ENCODE assay signal across 25 cellular contexts in genomic region chr4:123433573-123433972, GRCh38. TPM values are rescaled to one million over a fixed set of nuclear protein-coding genes. Genes with fewer than 3 reads are reported as not detected.
DNase-seq lines count a peak whose midpoint lies in the region; ATAC-seq, FAIRE-seq and TF ChIP-seq lines count a peak whose summit lies in the region.
"Had no signal": no experiment of that assay in that cellular context is flagged by ENCODE, and none has a peak within 500 bp of the region (broad histone marks: within the 10 kb centered on the region; RNA-seq: fewer than 3 reads in every experiment).

No MANE protein-coding gene starts in this region.

- H2AFZ ChIP-seq in K562 (ENCODE audit: low read depth, low read length) (peak overlapping the region; percentile 37; the same call in 1 of the 2 replicates), neural progenitor cell (replicated peaks) (no peak overlapping the region)
- H2AFZ ChIP-seq: GM23338 had no signal

- H3K4me2 ChIP-seq in K562 (ENCODE audit: insufficient read depth, low read length) (no peak overlapping the region), neural progenitor cell (no peak overlapping the region)
- H3K4me2 ChIP-seq: BLaER1, GM23338 had no signal

- peaks cover 9% of the 10 kb centered on the region for H3K4me1 Mint-ChIP-seq in activated CD4-positive, alpha-beta T cell treated with anti-CD3 and anti-CD28 coated beads, Interleukin-2, amount 10 ng/mL, durations not matched to agents 24 days and 14 days
- H3K4me1 Mint-ChIP-seq in activated CD4-positive, alpha-beta T cell treated with anti-CD3 and anti-CD28 coated beads for 36 hours, result peaks cover 10% of the 10 kb centered on the region
- H3K4me1 Mint-ChIP-seq in neural progenitor cell, result no peaks in the 10 kb centered on the region
- H3K4me1 Mint-ChIP-seq: B cell; CD4-positive, CD25-positive, alpha-beta regulatory T cell had no signal

- H3K9me1 ChIP-seq in K562 (ENCODE audit: control insufficient read depth, insufficient read depth, low read length), result no peaks in the 10 kb centered on the region

- POLR2A ChIA-PET in activated CD4-positive, alpha-beta T cell treated with anti-CD3 and anti-CD28 coated beads for 36 hours (lab: Charles Lee), result no interaction called here
- POLR2A ChIA-PET in K562 (lab: Yijun Ruan, JAX), result no interaction called here

- H3K36me3 Mint-ChIP-seq in activated CD4-positive, alpha-beta T cell treated with anti-CD3 and anti-CD28 coated beads, Interleukin-2, amount 10 ng/mL, durations not matched to agents 24 days and 14 days (ENCODE audit: low read depth), result peaks cover 5% of the 10 kb centered on the region
- H3K36me3 Mint-ChIP-seq in activated CD4-positive, alpha-beta T cell treated with anti-CD3 and anti-CD28 coated beads for 36 hours (ENCODE audit: low read depth), result peaks cover 2% of the 10 kb centered on the region
- peaks cover 40% of the 10 kb centered on the region for H3K36me3 Mint-ChIP-seq in neural progenitor cell
- H3K36me3 Mint-ChIP-seq: CD4-positive, CD25-positive, alpha-beta regulatory T cell; CD8-positive, alpha-beta T cell had no signal

- peaks cover 6% of the 10 kb centered on the region for H3K9me3 Mint-ChIP-seq in activated CD4-positive, alpha-beta T cell treated with anti-CD3 and anti-CD28 coated beads, Interleukin-2, amount 10 ng/mL, durations not matched to agents 24 days and 14 days
- peaks cover 5% of the 10 kb centered on the region for H3K9me3 Mint-ChIP-seq in activated CD4-positive, alpha-beta T cell treated with anti-CD3 and anti-CD28 coated beads for 36 hours (ENCODE audit: low read depth)
- H3K9me3 Mint-ChIP-seq in neural progenitor cell, result peaks cover 58% of the 10 kb centered on the region
- H3K9me3 Mint-ChIP-seq: CD8-positive, alpha-beta T cell had no signal

- intact Hi-C loops in activated CD4-positive, alpha-beta T cell treated with anti-CD3 and anti-CD28 coated beads, Interleukin-2, amount 10 ng/mL, durations not matched to agents 24 days and 14 days (cut with micrococcal nuclease), result no loop called here
- intact Hi-C loops in activated CD4-positive, alpha-beta T cell treated with anti-CD3 and anti-CD28 coated beads for 36 hours (cut with DNase I, micrococcal nuclease), result no loop called here
- intact Hi-C loops in K562 (cut with micrococcal nuclease), result no loop called here
- intact Hi-C loops in thyroid gland (cut with DNase I), result no loop called here
- intact Hi-C loops in left ventricle myocardium superior (cut with micrococcal nuclease), result no loop called here
- intact Hi-C loops in ascending aorta (cut with DNase I), result no loop called here

- no peak overlapping the region for H3K4me3 Mint-ChIP-seq in activated CD4-positive, alpha-beta T cell treated with anti-CD3 and anti-CD28 coated beads, Interleukin-2, amount 10 ng/mL, durations not matched to agents 24 days and 14 days
- H3K4me3 Mint-ChIP-seq in activated CD4-positive, alpha-beta T cell treated with anti-CD3 and anti-CD28 coated beads for 36 hours, result no peak overlapping the region
- H3K4me3 Mint-ChIP-seq in neural progenitor cell, result no peak overlapping the region
- H3K4me3 Mint-ChIP-seq: B cell; CD4-positive, CD25-positive, alpha-beta regulatory T cell; CD8-positive, alpha-beta T cell; GM23338; H9 had no signal

- TF ChIP-seq CTCF in K562 (IDR thresholded peaks at IDR 0.05 in 2 of 3, conservative IDR thresholded peaks at IDR 0.05 in 1 of 3; ENCODE audit: insufficient read depth in 2 of 3, low read depth in 1 of 3, low read length in 3 of 3) (no peak), neural progenitor cell (IDR thresholded peaks at IDR 0.05) (no peak), thyroid gland (IDR thresholded peaks at IDR 0.05) (no peak), ascending aorta (IDR thresholded peaks at IDR 0.05) (no peak)

- H3K36me3 ChIP-seq in K562 (ENCODE audit: control insufficient read depth, insufficient read depth, low read length) (no peaks in the 10 kb centered on the region), neural progenitor cell (no peaks in the 10 kb centered on the region), thyroid gland (no peaks in the 10 kb centered on the region), ascending aorta (no peaks in the 10 kb centered on the region)
- H3K36me3 ChIP-seq: BLaER1 had no signal

- peaks cover 0 to 4% of the 10 kb centered on the region in 2 experiments; a peak in 1 of 5 replicates for H3K4me1 ChIP-seq in K562 (replicated peaks in 1 of 2; ENCODE audit: control insufficient read depth in 2 of 2, insufficient read depth in 2 of 2, low read length in 2 of 2)
- H3K4me1 ChIP-seq in neural progenitor cell, result peaks cover 6% of the 10 kb centered on the region
- H3K4me1 ChIP-seq in thyroid gland, result peaks cover 5 to 12% of the 10 kb centered on the region in 2 donors
- no peaks in the 10 kb centered on the region for H3K4me1 ChIP-seq in ascending aorta
- H3K4me1 ChIP-seq: BLaER1 had no signal

- in situ Hi-C loops in K562 (cut with MboI), result no loop called here

- no TSS peak for BruUV-seq in K562 (replicated peaks; lab: Mats Ljungman, UMichigan)

- TF ChIP-seq RAD21 in K562 (CRISPR knock-in tag; conservative IDR thresholded peaks at IDR 0.05 in 1 of 2, IDR thresholded peaks at IDR 0.05 in 1 of 2), result no peak

- H3K9me3 ChIP-seq in K562 (replicated peaks; ENCODE audit: control insufficient read depth, insufficient read depth, low read depth, low read length), result peaks cover 3% of the 10 kb centered on the region
- no peaks in the 10 kb centered on the region for H3K9me3 ChIP-seq in neural progenitor cell (ENCODE audit: low read depth)
- no peaks in the 10 kb centered on the region for H3K9me3 ChIP-seq in thyroid gland
- H3K9me3 ChIP-seq in ascending aorta, result no peaks in the 10 kb centered on the region

- no peak overlapping the region for H3K4me3 ChIP-seq in K562
- H3K4me3 ChIP-seq in neural progenitor cell, result no peak overlapping the region
- no peak overlapping the region for H3K4me3 ChIP-seq in thyroid gland (replicated peaks in 1 of 3)
- H3K4me3 ChIP-seq in ascending aorta, result no peak overlapping the region
- H3K4me3 ChIP-seq: BLaER1, GM12878, GM23338 had no signal

- 16% methylated on average over 7 of the region's 7 CpGs for WGBS in K562 (ENCODE audit: insufficient coverage, low coverage, missing lambda C conversion rate)
- WGBS in thyroid gland, 2 donors, result 43 to 71% methylated on average over 7 of the region's 7 CpGs

- H3K79me2 ChIP-seq in K562 (ENCODE audit: control insufficient read depth, insufficient read depth, low read length) (no peaks in the 10 kb centered on the region), neural progenitor cell (ENCODE audit: low read depth) (no peaks in the 10 kb centered on the region)

- H3K27ac Mint-ChIP-seq in activated CD4-positive, alpha-beta T cell treated with anti-CD3 and anti-CD28 coated beads, Interleukin-2, amount 10 ng/mL, durations not matched to agents 24 days and 14 days, result no peak overlapping the region
- H3K27ac Mint-ChIP-seq in activated CD4-positive, alpha-beta T cell treated with anti-CD3 and anti-CD28 coated beads for 36 hours, result no peak overlapping the region
- H3K27ac Mint-ChIP-seq in neural progenitor cell, result peak overlapping the region; percentile 39
- H3K27ac Mint-ChIP-seq: B cell; CD8-positive, alpha-beta T cell; GM23338; H9 had no signal

- no peaks in the 10 kb centered on the region for H3K27me3 Mint-ChIP-seq in activated CD4-positive, alpha-beta T cell treated with anti-CD3 and anti-CD28 coated beads, Interleukin-2, amount 10 ng/mL, durations not matched to agents 24 days and 14 days
- H3K27me3 Mint-ChIP-seq in activated CD4-positive, alpha-beta T cell treated with anti-CD3 and anti-CD28 coated beads for 36 hours, result no peaks in the 10 kb centered on the region
- peaks cover 6% of the 10 kb centered on the region for H3K27me3 Mint-ChIP-seq in neural progenitor cell (ENCODE audit: insufficient read depth, low read depth)
- H3K27me3 Mint-ChIP-seq: B cell; CD4-positive, CD25-positive, alpha-beta regulatory T cell had no signal

- TF ChIP-seq POLR2A in K562 (conservative IDR thresholded peaks at IDR 0.05) (no peak), thyroid gland (IDR thresholded peaks at IDR 0.05) (no peak)

- CTCF ChIA-PET in activated CD4-positive, alpha-beta T cell treated with anti-CD3 and anti-CD28 coated beads for 36 hours (lab: Charles Lee), result interaction anchor here (0.7 kb wide), 1 partner anchor 131 kb away, joined by 3 read pairs; no protein-coding TSS in a partner anchor
- CTCF ChIA-PET in K562 (lab: Yijun Ruan, JAX; ENCODE audit: low intra/inter-chr PET ratio), result no interaction called here

- H3K9ac ChIP-seq in K562 (ENCODE audit: insufficient read depth in 1 of 2, low read depth in 2 of 2, low read length in 2 of 2) (no peak overlapping the region), neural progenitor cell (no peak overlapping the region)
- H3K9ac ChIP-seq: BLaER1 had no signal

- H4K20me1 ChIP-seq in K562 (replicated peaks; ENCODE audit: control insufficient read depth, insufficient read depth, low read length) (no peaks in the 10 kb centered on the region), neural progenitor cell (ENCODE audit: low read depth) (no peaks in the 10 kb centered on the region)
- H4K20me1 ChIP-seq: BLaER1 had no signal

- H3K27ac ChIP-seq in K562 (ENCODE audit: extremely low read depth, low read depth, low read length), result no peak overlapping the region
- no peak overlapping the region for H3K27ac ChIP-seq in neural progenitor cell
- peak overlapping the region in 1 of 3 donors; percentile 13 for H3K27ac ChIP-seq in thyroid gland
- H3K27ac ChIP-seq in ascending aorta, result no peak overlapping the region
- H3K27ac ChIP-seq: 22Rv1, BLaER1, C4-2B had no signal

- TF ChIP-seq EP300 in K562 (IDR thresholded peaks at IDR 0.05; ENCODE audit: low read length), result no peak

- no peaks in the 10 kb centered on the region for H3F3A ChIP-seq in neural progenitor cell (ENCODE audit: low read depth)

- peak; percentile 47 for DNase-seq in activated CD4-positive, alpha-beta T cell treated with anti-CD3 and anti-CD28 coated beads, Interleukin-2, amount 10 ng/mL, durations not matched to agents 24 days and 14 days
- DNase-seq in activated CD4-positive, alpha-beta T cell treated with anti-CD3 and anti-CD28 coated beads for 36 hours, result no peak
- no peak for DNase-seq in K562 (ENCODE audit: extremely low read depth in 1 of 4, low spot score in 3 of 4)
- no peak for DNase-seq in neural progenitor cell (ENCODE audit: low spot score)
- DNase-seq in thyroid gland, result peak; percentile 24 to 37
- no peak for DNase-seq in left ventricle myocardium superior
- DNase-seq in putamen (ENCODE audit: low spot score), result no peak
- DNase-seq in ascending aorta (ENCODE audit: low spot score in 2 of 2), result no peak
- DNase-seq: Caco-2; CD4-positive, CD25-positive, alpha-beta regulatory T cell; CD8-positive, alpha-beta T cell; DMS 273 treated with DMSO at 0.1 percent for 48 hours; DMS79; EL; GDM1; H9 had no signal

- no peak for ATAC-seq in activated CD4-positive, alpha-beta T cell treated with anti-CD3 and anti-CD28 coated beads for 36 hours
- no peak for ATAC-seq in K562
- ATAC-seq in left ventricle myocardium superior, result no peak
- ATAC-seq: CD8-positive, alpha-beta T cell; GM12878; GM23338; HCT116 had no signal

- FAIRE-seq in K562 (lab: Jason Lieb, UNC), result peak; percentile 48
- FAIRE-seq: A204.1, GM12878, GM19239 had no signal

- H3K27me3 ChIP-seq in K562 (ENCODE audit: control insufficient read depth in 2 of 2, insufficient read depth in 2 of 2, low read length in 2 of 2) (no peaks in the 10 kb centered on the region), neural progenitor cell (no peaks in the 10 kb centered on the region), thyroid gland (no peaks in the 10 kb centered on the region), ascending aorta (no peaks in the 10 kb centered on the region)
- H3K27me3 ChIP-seq: BLaER1 had no signal

RNA-seq across cellular contexts. Expression of gene SPRY1, which starts 37.0 kb away (rescaled TPM):
- total RNA-seq in activated CD4-positive, alpha-beta T cell treated with anti-CD3 and anti-CD28 coated beads, Interleukin-2, amount 10 ng/mL, durations not matched to agents 24 days and 14 days, result 60.2 and 60.5 TPM in 2 replicates
- 10 to 100 TPM; 51.2 to 52.0 TPM for total RNA-seq in activated CD4-positive, alpha-beta T cell treated with anti-CD3 and anti-CD28 coated beads for 36 hours
- 3.2 TPM in 2 replicates for total RNA-seq in K562 (2011; cell fraction: chromatin; rRNA removed; ENCODE audit: low replicate concordance)
- 1.4 and 2.3 TPM in 2 replicates for total RNA-seq in K562 (2011; cell fraction: nucleolus; rRNA removed)
- total RNA-seq in K562 (2011; cell fraction: nucleoplasm; rRNA removed), result 2.4 and 3.0 TPM in 2 replicates
- total RNA-seq in K562 (2014; rRNA removed) (0.37 and 1.9 TPM in 2 replicates), K562 (2014; rRNA removed; fragmentation: Illumina TruSeq; extraction: Trizol) (0.25 and 0.54 TPM in 2 replicates), K562 (2015; rRNA removed; fragmentation: Illumina TruSeq; extraction: Trizol) (0.15 and 0.29 TPM in 2 replicates), K562 (2021) (1.00 and 1.0 TPM in 2 replicates), neural progenitor cell (ENCODE audit: low replicate concordance) (35.9 and 50.8 TPM in 2 replicates), thyroid gland (100 to 1,000 TPM in 2 of 4 donors, 10 to 100 TPM in 2; 52.2 to 142 (median 100) TPM), left ventricle myocardium superior (45.8 TPM), ascending aorta (348 TPM)
- polyA plus RNA-seq in K562 (2011; rRNA removed) (0.91 and 1.1 TPM in 2 replicates), K562 (2014; fragmentation: Illumina TruSeq; extraction: Trizol) (0.36 and 0.55 TPM in 2 replicates), K562 (2014; fragmentation: Nextera tagmentation; extraction: Ambion mirVana) (under 1 TPM in 1 of 2 experiments, not detected in 1; 0.18 TPM), K562 (2014; rRNA removed) (0.36 and 0.81 TPM in 2 replicates)
- 0.66 and 1.4 TPM in 2 replicates for polyA plus RNA-seq in K562 (2011; cell fraction: cytosol; rRNA removed)
- 1.5 and 1.9 TPM in 2 replicates for polyA plus RNA-seq in K562 (2011; cell fraction: nucleus; rRNA removed)
- polyA plus RNA-seq in K562 (2012), result 0.30 and 0.32 TPM in 2 replicates
- 1.1 and 2.4 TPM in 2 replicates for polyA minus RNA-seq in K562 (2011; rRNA and poly(A)+ RNA removed)
- 0.67 and 1.3 TPM in 2 replicates for polyA minus RNA-seq in K562 (2011; cell fraction: cytosol; rRNA and poly(A)+ RNA removed)
- polyA minus RNA-seq in K562 (2011; cell fraction: nucleus; rRNA and poly(A)+ RNA removed), result 1.8 and 3.6 TPM in 2 replicates

Comparison
In these comparisons a context has a peak if more than half of its experiments do, and no peak if none do; other contexts are left out.
1. DNase-seq: peak in activated CD4-positive, alpha-beta T cell treated with anti-CD3 and anti-CD28 coated beads, Interleukin-2, amount 10 ng/mL, durations not matched to agents 24 days and 14 days (single experiment) and thyroid gland (2 of 2); none in activated CD4-positive, alpha-beta T cell treated with anti-CD3 and anti-CD28 coated beads for 36 hours (single experiment), K562 (0 of 4), neural progenitor cell (single experiment), left ventricle myocardium superior (single experiment), putamen (single experiment) and ascending aorta (0 of 2).